In genomic region chr20:25309395-25310267, GRCh38 we compare ENCODE assay signal across 8 cellular contexts.
A peak's percentile ranks its signal among the peaks of the same experiment; 100 is the strongest.
DNase-seq lines count a peak whose midpoint lies in the region; ATAC-seq and TF ChIP-seq lines count a peak whose summit lies in the region.

No MANE protein-coding gene starts in this region.

- CTCF ChIA-PET in CD8-positive, alpha-beta memory T cell (lab: Charles Lee), result interaction anchor here (1.5 kb wide), 1 partner anchor 13 kb away, joined by 4 read pairs; no protein-coding TSS in a partner anchor

- H3K4me1 ChIP-seq in CD8-positive, alpha-beta memory T cell (ENCODE audit: insufficient read depth, low read length), result peaks cover 17% of the 10 kb centered on the region
- H3K4me1 ChIP-seq in KMS-11 (ENCODE audit: low read depth, poor library complexity, severe bottlenecking), result peaks cover 65% of the 10 kb centered on the region
- H3K4me1 ChIP-seq in hepatocyte (ENCODE audit: insufficient read depth), result peaks cover 29% of the 10 kb centered on the region

- H3K9me3 Mint-ChIP-seq in CD8-positive, alpha-beta memory T cell, result no peaks in the 10 kb centered on the region
- no peaks in the 10 kb centered on the region for H3K9me3 Mint-ChIP-seq in stimulated activated naive CD8-positive, alpha-beta T cell treated with anti-CD3 and anti-CD28 coated beads, Interleukin-15, amount 100 ng/mL, for 72 hours

- H3K27ac ChIP-seq in CD8-positive, alpha-beta memory T cell (ENCODE audit: low read depth, low read length), result peak overlapping the region; percentile 38
- H3K27ac ChIP-seq in KMS-11 (peak overlapping the region; percentile 99), hepatocyte (peak overlapping the region; percentile 98)

- H3K9ac ChIP-seq in KMS-11, result peak overlapping the region; percentile 86

- H3K4me3 Mint-ChIP-seq in CD8-positive, alpha-beta memory T cell, result no peak overlapping the region
- peak overlapping the region in 1 of 2 donors; percentile 26 for H3K4me3 Mint-ChIP-seq in stimulated activated naive CD8-positive, alpha-beta T cell treated with anti-CD3 and anti-CD28 coated beads, Interleukin-15, amount 100 ng/mL, for 72 hours

- no peaks in the 10 kb centered on the region for H3K9me3 ChIP-seq in CD8-positive, alpha-beta memory T cell (ENCODE audit: low read length)
- H3K9me3 ChIP-seq in hepatocyte (ENCODE audit: low read depth), result no peaks in the 10 kb centered on the region

- H3K9me2 ChIP-seq in hepatocyte (replicated peaks; ENCODE audit: insufficient read depth), result no peaks in the 10 kb centered on the region

- peaks cover 11 to 33% (median 16%) of the 10 kb centered on the region in 3 donors for H3K4me1 Mint-ChIP-seq in CD8-positive, alpha-beta memory T cell
- peaks cover 42% of the 10 kb centered on the region for H3K4me1 Mint-ChIP-seq in stimulated activated naive CD8-positive, alpha-beta T cell treated with anti-CD3 and anti-CD28 coated beads, Interleukin-15, amount 100 ng/mL, for 72 hours

- peaks cover 0 to 17% (median 7%) of the 10 kb centered on the region in 3 donors for H3K36me3 Mint-ChIP-seq in CD8-positive, alpha-beta memory T cell

- H2AFZ ChIP-seq in KMS-11 (ENCODE audit: low read depth) (0 out of 2 replicates have a peak overlapping the region, but pooled peaks have one; percentile 10), hepatocyte (no peak overlapping the region)

- H3K4me2 ChIP-seq in KMS-11 (peak overlapping the region; percentile 99), hepatocyte (peak overlapping the region; percentile 66)

- peak; percentile 8 for ATAC-seq in stimulated activated naive CD8-positive, alpha-beta T cell treated with anti-CD3 and anti-CD28 coated beads, Interleukin-15, amount 100 ng/mL, for 72 hours
- no peak for ATAC-seq in GM21381 (IDR thresholded peaks at IDR 0.05; ENCODE audit: unreplicated experiment)

- peaks cover 0 to 2% of the 10 kb centered on the region in 2 donors for H3K27me3 Mint-ChIP-seq in CD8-positive, alpha-beta memory T cell
- H3K27me3 Mint-ChIP-seq in stimulated activated naive CD8-positive, alpha-beta T cell treated with anti-CD3 and anti-CD28 coated beads, Interleukin-15, amount 100 ng/mL, for 72 hours, result no peaks in the 10 kb centered on the region

- H3K36me3 ChIP-seq in CD8-positive, alpha-beta memory T cell (ENCODE audit: insufficient read depth, low read length), result no peaks in the 10 kb centered on the region
- no peaks in the 10 kb centered on the region for H3K36me3 ChIP-seq in KMS-11 (ENCODE audit: insufficient read depth)
- no peaks in the 10 kb centered on the region for H3K36me3 ChIP-seq in hepatocyte (replicated peaks; ENCODE audit: insufficient read depth, low read depth)

- H3K79me2 ChIP-seq in KMS-11 (ENCODE audit: insufficient read depth, low read depth), result no peaks in the 10 kb centered on the region
- no peaks in the 10 kb centered on the region for H3K79me2 ChIP-seq in hepatocyte

- H4K20me1 ChIP-seq in KMS-11 (ENCODE audit: insufficient read depth) (no peaks in the 10 kb centered on the region), hepatocyte (ENCODE audit: insufficient read depth, poor library complexity, severe bottlenecking) (no peaks in the 10 kb centered on the region)

- POLR2A ChIA-PET in CD8-positive, alpha-beta memory T cell (lab: Charles Lee), result no interaction called here

- no peaks in the 10 kb centered on the region for H3K27me3 ChIP-seq in CD8-positive, alpha-beta memory T cell (ENCODE audit: insufficient read depth, low read length, poor library complexity, severe bottlenecking)
- H3K27me3 ChIP-seq in KMS-11 (ENCODE audit: insufficient read depth, low read depth), result no peaks in the 10 kb centered on the region
- H3K27me3 ChIP-seq in hepatocyte, result no peaks in the 10 kb centered on the region

- no peak overlapping the region for H3K4me3 ChIP-seq in CD8-positive, alpha-beta memory T cell (ENCODE audit: low read length)
- no peak overlapping the region for H3K4me3 ChIP-seq in KMS-11 (IDR thresholded peaks at IDR 0.05; ENCODE audit: insufficient read depth, low read depth, low read length)
- H3K4me3 ChIP-seq in hepatocyte, result no peak overlapping the region

- 64% methylated on average over 18 of the region's 18 CpGs for WGBS in hepatocyte (ENCODE audit: low lambda C conversion rate, missing lambda C conversion rate)

- TF ChIP-seq CTCF in KMS-11 (conservative IDR thresholded peaks at IDR 0.05; ENCODE audit: low read depth, low read length) (no peak), hepatocyte (IDR thresholded peaks at IDR 0.05; ENCODE audit: poor library complexity) (no peak)

- peak overlapping the region in 4 of 8 donors; percentile 23 to 76 (median 31) for H3K27ac Mint-ChIP-seq in CD8-positive, alpha-beta memory T cell
- H3K27ac Mint-ChIP-seq in stimulated activated naive CD8-positive, alpha-beta T cell treated with anti-CD3 and anti-CD28 coated beads, Interleukin-15, amount 100 ng/mL, for 72 hours, result peak overlapping the region in 1 of 2 donors; percentile 86

- DNase-seq in CD8-positive, alpha-beta memory T cell, result peak in 1 of 5 donors; percentile 37
- peak; percentile 88 for DNase-seq in amniotic epithelial cell (ENCODE audit: low read depth)
- DNase-seq in hepatocyte (ENCODE audit: low spot score), result peak; percentile 83
- DNase-seq in stimulated activated naive CD8-positive, alpha-beta T cell treated with anti-CD3 and anti-CD28 coated beads, Interleukin-15, amount 100 ng/mL, for 72 hours, result no peak
- DNase-seq in NOMO-1 treated with DMSO at 0.1 percent for 48 hours (lab: John Stamatoyannopoulos, UW; ENCODE audit: unreplicated experiment), result no peak
- no peak for DNase-seq in NCI-H2107 (lab: John Stamatoyannopoulos, UW)

Comparison
In these comparisons a context has a peak if more than half of its experiments do, and no peak if none do; other contexts are left out.
1. DNase-seq: peak in amniotic epithelial cell (single experiment) and hepatocyte (single experiment); none in stimulated activated naive CD8-positive, alpha-beta T cell treated with anti-CD3 and anti-CD28 coated beads, Interleukin-15, amount 100 ng/mL, for 72 hours (0 of 2), NOMO-1 treated with DMSO at 0.1 percent for 48 hours (single experiment) and NCI-H2107 (single experiment).
2. H3K27ac ChIP-seq: peak in every context shown above with its lines; median percentile 99 in KMS-11; 98 in hepatocyte; 38 in CD8-positive, alpha-beta memory T cell.